ENCODE assay signal across 18 cellular contexts in genomic region chr14:79111963-79112362, GRCh38.
"Had no signal": no experiment of that assay in that cellular context is flagged by ENCODE, and none has a peak within 500 bp of the region (broad histone marks: within the 10 kb centered on the region; RNA-seq: fewer than 3 reads in every experiment).

No MANE protein-coding gene starts in this region.

- H3K9me3 ChIP-seq: colonic mucosa, lower lobe of right lung, psoas muscle, uterus had no signal

- H3K27me3 ChIP-seq: cardiac muscle cell, colonic mucosa, uterus had no signal

- H3K4me1 ChIP-seq: colonic mucosa, lower lobe of right lung, psoas muscle, uterus had no signal

- H3K36me3 ChIP-seq: cardiac muscle cell, colonic mucosa, lower lobe of right lung, uterus had no signal

- H3K27ac ChIP-seq: cardiac muscle cell, colonic mucosa, lower lobe of right lung, psoas muscle, uterus had no signal

- ATAC-seq: activated CD8-positive, alpha-beta T cell treated with anti-CD3 and anti-CD28 coated beads, Interleukin-2, amount 10 ng/mL, durations not matched to agents 7 days and 5 days; activated naive CD8-positive, alpha-beta T cell treated with anti-CD3 and anti-CD28 coated beads, Interleukin-2, amount 50 U/mL, for 24 hours; left cardiac atrium; lower lobe of right lung; naive thymus-derived CD8-positive, alpha-beta T cell; psoas muscle; WTC11 had no signal

- DNase-seq: activated CD4-positive, alpha-beta T cell treated with anti-CD3 and anti-CD28 coated beads for 48 hours; activated CD8-positive, alpha-beta memory T cell treated with anti-CD3 and anti-CD28 coated beads, Interleukin-2, amount 50 U/mL, for 48 hours; activated CD8-positive, alpha-beta T cell treated with anti-CD3 and anti-CD28 coated beads, Interleukin-2, amount 10 ng/mL, durations not matched to agents 7 days and 5 days; activated naive CD4-positive, alpha-beta T cell; activated naive CD8-positive, alpha-beta T cell treated with anti-CD3 and anti-CD28 coated beads, Interleukin-2, amount 50 U/mL, for 24 hours; colonic mucosa; effector CD8-positive, alpha-beta T cell; immature natural killer cell; left cardiac atrium; lower lobe of right lung; naive thymus-derived CD8-positive, alpha-beta T cell; nucleus accumbens; psoas muscle; stimulated activated CD4-positive, alpha-beta T cell treated with anti-CD3 and anti-CD28 coated beads, Interleukin-4, amount 100 ng/mL, for 24 hours; T-helper 1 cell; uterus had no signal

- H3K4me3 ChIP-seq: cardiac muscle cell, colonic mucosa, lower lobe of right lung, psoas muscle, uterus had no signal
